ENCODE assay signal across 8 cellular contexts in the genomic region with DNA sequence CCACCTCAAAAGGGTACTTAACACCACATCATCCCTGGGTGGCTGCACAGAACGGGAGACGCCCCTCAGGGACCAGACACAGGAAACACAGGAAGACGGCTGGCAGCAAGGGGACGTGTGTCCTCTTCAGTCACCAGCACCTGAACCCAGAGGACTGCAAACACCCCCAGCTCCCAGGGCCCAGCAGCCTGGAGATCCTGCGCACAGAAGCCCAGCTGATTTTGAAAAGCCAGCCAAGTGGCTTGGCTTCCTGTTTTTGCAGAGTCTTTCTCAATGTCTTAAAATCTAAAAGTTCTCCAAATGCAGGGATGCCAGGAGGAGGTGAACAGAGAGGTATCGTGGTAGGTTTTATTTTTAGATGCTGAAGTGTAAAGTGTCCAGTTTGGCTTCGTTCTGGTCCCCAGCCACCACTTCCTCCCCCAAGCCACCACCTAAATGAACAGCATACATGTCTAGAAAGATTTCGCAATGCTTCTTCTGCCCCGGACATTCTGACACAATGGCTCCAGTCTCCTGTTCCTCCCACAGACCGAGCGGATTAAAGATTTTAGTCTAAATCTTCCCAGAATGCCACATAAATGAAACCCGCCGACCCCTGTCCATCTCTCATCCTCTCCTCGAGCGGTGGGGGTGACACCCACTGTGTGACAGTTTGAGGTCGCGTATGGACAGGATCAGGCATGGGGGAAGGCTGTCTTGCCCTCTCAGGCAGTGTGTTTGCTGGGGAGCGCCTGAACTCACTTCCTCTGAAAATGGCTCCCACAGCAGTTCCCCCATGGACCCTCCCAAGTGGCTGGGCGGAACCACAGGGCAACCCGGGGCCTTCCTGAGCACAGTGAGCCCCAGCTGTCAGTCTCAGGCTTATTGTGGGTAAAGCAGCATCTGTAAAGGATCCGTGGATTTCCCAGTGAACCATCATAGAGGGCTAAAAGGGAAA. TPM values are rescaled to one million over a fixed set of nuclear protein-coding genes. Genes with fewer than 3 reads are reported as not detected.
A peak's percentile ranks its signal among the peaks of the same experiment; 100 is the strongest.
DNase-seq lines count a peak whose midpoint lies in the region; ATAC-seq, FAIRE-seq and TF ChIP-seq lines count a peak whose summit lies in the region.

No MANE protein-coding gene starts in this region.

- TF ChIP-seq POLR2A in GM12891 (IDR thresholded peaks at IDR 0.05; ENCODE audit: low read depth, low read length) = no peak

- TF ChIP-seq CTCF in epithelial cell of esophagus (IDR thresholded peaks at IDR 0.05; ENCODE audit: insufficient read depth, low read depth, low read length, missing control alignments) = no peak

- H3K4me3 ChIP-seq in epithelial cell of esophagus (ENCODE audit: low read length) (no peak overlapping the region), HAP-1 (no peak overlapping the region)

- no peaks in the 10 kb centered on the region for H3K4me1 ChIP-seq in HAP-1

- FAIRE-seq in GM12891 (lab: Jason Lieb, UNC) = peak; percentile 79

- ATAC-seq in GM18861 (IDR thresholded peaks at IDR 0.05; ENCODE audit: unreplicated experiment) (no peak), GM21737 (IDR thresholded peaks at IDR 0.05; ENCODE audit: unreplicated experiment) (no peak)

- H3K36me3 ChIP-seq in HAP-1 (replicated peaks) = no peaks in the 10 kb centered on the region

- no peaks in the 10 kb centered on the region for H3K9me3 ChIP-seq in HAP-1

- H3K27me3 ChIP-seq in HAP-1 (ENCODE audit: low read depth) = no peaks in the 10 kb centered on the region

- DNase-seq in GM12891 (ENCODE audit: insufficient read length, low spot score) (no peak), NOMO-1 treated with DMSO at 0.1 percent for 48 hours (lab: John Stamatoyannopoulos, UW; ENCODE audit: unreplicated experiment) (peak; percentile 99), epithelial cell of esophagus (ENCODE audit: low read depth) (peak; percentile 41), renal cortical epithelial cell (ENCODE audit: low read depth) (peak; percentile 44), HAP-1 (ENCODE audit: low spot score in 2 of 2) (no peak), superior temporal gyrus (ENCODE audit: extremely low spot score) (no peak)

- in situ Hi-C loops in HAP-1 (cut with MboI; ENCODE audit: low sequenced_read_pairs) = no loop called here

TF ChIP-seq in GM12891, 5 proteins besides CTCF, POLR2A, EP300 and RAD21:
- TF ChIP-seq TAF1 (IDR thresholded peaks at IDR 0.05; ENCODE audit: low read depth, low read length) = peak; percentile 21; the same call in 1 of the 2 replicates
- TF ChIP-seq POLR2AphosphoS5 (IDR thresholded peaks at IDR 0.05; ENCODE audit: low read depth, low read length) = no peak
- TF ChIP-seq SPI1 (IDR thresholded peaks at IDR 0.05; ENCODE audit: low read depth, low read length) = peak; percentile 65

RNA-seq across cellular contexts. Expression of gene ITPK1, which starts 41.6 kb away (rescaled TPM):
- polyA plus RNA-seq in GM12891 (2012; ENCODE audit: low read depth, missing spikeins) = 22.4 TPM
- total RNA-seq in renal cortical epithelial cell = 24.7 and 52.5 TPM in 2 replicates

Comparison
In these comparisons a context has a peak if more than half of its experiments do, and no peak if none do; other contexts are left out.
1. DNase-seq: peak in NOMO-1 treated with DMSO at 0.1 percent for 48 hours (single experiment), epithelial cell of esophagus (single experiment) and renal cortical epithelial cell (single experiment); none in GM12891 (single experiment), HAP-1 (0 of 2) and superior temporal gyrus (single experiment).